11 cellular contexts compared by ENCODE assay signal in genomic region chr10:381346-381745, GRCh38.
"Had no signal": no experiment of that assay in that cellular context is flagged by ENCODE, and none has a peak within 500 bp of the region (broad histone marks: within the 10 kb centered on the region; RNA-seq: fewer than 3 reads in every experiment).

No MANE protein-coding gene starts in this region.

- H3K36me3 ChIP-seq: thyroid gland had no signal

- ATAC-seq: activated CD4-positive, CD25-positive, alpha-beta regulatory T cell treated with anti-CD3 and anti-CD28 coated beads, Interleukin-2, amount 50 U/mL, for 24 hours had no signal

- H3K4me3 ChIP-seq: dorsolateral prefrontal cortex, esophagus muscularis mucosa, thyroid gland had no signal

- H3K27me3 Mint-ChIP-seq: activated naive CD4-positive, alpha-beta T cell treated with anti-CD3 and anti-CD28 coated beads, Interleukin-2, amount 50 U/mL, for 24 hours; stimulated activated naive CD8-positive, alpha-beta T cell treated with anti-CD3 and anti-CD28 coated beads, Interleukin-15, amount 100 ng/mL, for 72 hours; T-helper 17 cell had no signal

- H3K27ac Mint-ChIP-seq: T-helper 17 cell had no signal

- H3K9me3 ChIP-seq: esophagus muscularis mucosa, thyroid gland had no signal

- H3K4me3 Mint-ChIP-seq: activated naive CD4-positive, alpha-beta T cell treated with anti-CD3 and anti-CD28 coated beads, Interleukin-2, amount 50 U/mL, for 24 hours; T-helper 17 cell had no signal

- H3K9me3 Mint-ChIP-seq: activated naive CD4-positive, alpha-beta T cell treated with anti-CD3 and anti-CD28 coated beads, Interleukin-2, amount 50 U/mL, for 24 hours had no signal

- DNase-seq: activated CD8-positive, alpha-beta memory T cell treated with anti-CD3 and anti-CD28 coated beads for 24 hours; aorta; stimulated activated CD4-positive, alpha-beta T cell treated with anti-CD3 and anti-CD28 coated beads, Interleukin-15, amount 100 ng/mL, for 24 hours; stimulated activated CD4-positive, alpha-beta T cell treated with anti-CD3 and anti-CD28 coated beads, Interleukin-4, amount 100 ng/mL, for 24 hours; T-helper 17 cell; thyroid gland had no signal

- H3K4me1 ChIP-seq: thyroid gland had no signal

- H3K27me3 ChIP-seq: dorsolateral prefrontal cortex, esophagus muscularis mucosa, thyroid gland had no signal

- H3K27ac ChIP-seq: dorsolateral prefrontal cortex, esophagus muscularis mucosa, thyroid gland had no signal
